In genomic region chr9:113275147-113276131, GRCh38 we compare ENCODE assay signal across 8 cellular contexts. TPM values are rescaled to one million over a fixed set of nuclear protein-coding genes. Genes with fewer than 3 reads are reported as not detected.
A peak's percentile ranks its signal among the peaks of the same experiment; 100 is the strongest.
DNase-seq lines count a peak whose midpoint lies in the region; ATAC-seq, FAIRE-seq and TF ChIP-seq lines count a peak whose summit lies in the region.

Gene CDC26 (minus strand): TSS chr9:113275572. CDS start chr9:113272507, 3,065 bp downstream.
Gene PRPF4 (plus strand): TSS chr9:113275658. CDS start chr9:113275744, 86 bp downstream.

- peaks cover 18% of the 10 kb centered on the region for H3K36me3 Mint-ChIP-seq in type B pancreatic cell

- no peaks in the 10 kb centered on the region for H3K9me3 ChIP-seq in adipocyte (ENCODE audit: control insufficient read depth, low read length)

- no peak within 1 kb of the TSS for H3K27ac Mint-ChIP-seq in type B pancreatic cell

- intact Hi-C loops in cardiac septum (cut with DNase I), result loop anchor here (1.0 to 10.0 kb wide), 5 partner anchors 55 to 383 kb away; partner anchors contain the start of genes C9orf43, FKBP15, POLE3 and SLC31A1

- peak; percentile 98 for FAIRE-seq in GM12891 (lab: Jason Lieb, UNC)

- H3K4me3 ChIP-seq in adipocyte (ENCODE audit: low read length), result peak within 1 kb of the TSS; percentile 98

- ATAC-seq in HG02798 (IDR thresholded peaks at IDR 0.05; ENCODE audit: poor library complexity, unreplicated experiment), result peak; percentile 99

- peaks cover 53% of the 10 kb centered on the region for H3K36me3 ChIP-seq in adipocyte (ENCODE audit: control insufficient read depth, insufficient read depth, low read length, severe bottlenecking)

- H3K4me1 Mint-ChIP-seq in type B pancreatic cell (ENCODE audit: unreplicated experiment), result peaks cover 13% of the 10 kb centered on the region

- no peaks in the 10 kb centered on the region for H3K27me3 Mint-ChIP-seq in type B pancreatic cell

- peak; percentile 97 for TF ChIP-seq POLR2A in GM12891 (IDR thresholded peaks at IDR 0.05; ENCODE audit: low read depth, low read length)

- H3K9ac ChIP-seq in adipocyte (ENCODE audit: low read length), result peak within 1 kb of the TSS; percentile 95

- TF ChIP-seq CTCF in type B pancreatic cell (conservative IDR thresholded peaks at IDR 0.05), result no peak

- peaks cover 23% of the 10 kb centered on the region for H3K4me1 ChIP-seq in adipocyte (ENCODE audit: control insufficient read depth, insufficient read depth, low read length)

- no peak within 1 kb of the TSS for H3K4me3 Mint-ChIP-seq in type B pancreatic cell

- H3K9me3 Mint-ChIP-seq in type B pancreatic cell, result no peaks in the 10 kb centered on the region

- DNase-seq in GM12891 (ENCODE audit: insufficient read length, low spot score), result peak; percentile 82
- peak; percentile 95 for DNase-seq in NCI-H1417 treated with DMSO at 0.1 percent for 48 hours (lab: John Stamatoyannopoulos, UW)
- peak; percentile 98 to 100 for DNase-seq in SW 1271 (lab: John Stamatoyannopoulos, UW)
- DNase-seq in adipocyte (ENCODE audit: low read depth), result peak; percentile 99
- DNase-seq in cardiac septum (ENCODE audit: low spot score), result peak; percentile 99
- DNase-seq in pons (ENCODE audit: low spot score), result peak; percentile 98
- DNase-seq in type B pancreatic cell (ENCODE audit: extremely low spot score, unreplicated experiment), result peak; percentile 98

- H3K27me3 ChIP-seq in adipocyte (replicated peaks; ENCODE audit: control insufficient read depth, insufficient read depth, low read length), result no peaks in the 10 kb centered on the region

TF ChIP-seq in GM12891, 5 proteins besides CTCF, POLR2A, EP300 and RAD21:
- TF ChIP-seq SPI1 (IDR thresholded peaks at IDR 0.05; ENCODE audit: low read depth, low read length) (peak; percentile 84), POLR2AphosphoS5 (IDR thresholded peaks at IDR 0.05; ENCODE audit: low read depth, low read length) (peak; percentile 93), PAX5 (IDR thresholded peaks at IDR 0.05; ENCODE audit: insufficient read depth, low read length, severe bottlenecking) (no peak), POU2F2 (IDR thresholded peaks at IDR 0.05; ENCODE audit: low read depth, low read length) (peak; percentile 81), TAF1 (IDR thresholded peaks at IDR 0.05; ENCODE audit: low read depth, low read length) (peak; percentile 88)

RNA-seq across cellular contexts. Expression of gene CDC26, which starts in this region (rescaled TPM):
- polyA plus RNA-seq in GM12891 (2012; ENCODE audit: low read depth, missing spikeins), result 41.6 TPM
- total RNA-seq in cardiac septum (35.1 TPM), type B pancreatic cell (ENCODE audit: low replicate concordance) (33.9 and 34.8 TPM in 2 replicates)

RNA-seq across cellular contexts. Expression of gene PRPF4, which starts in this region (rescaled TPM):
- 20.9 TPM for polyA plus RNA-seq in GM12891 (2012; ENCODE audit: low read depth, missing spikeins)
- total RNA-seq in cardiac septum, result 10.5 TPM
- 27.2 and 38.0 TPM in 2 replicates for total RNA-seq in type B pancreatic cell (ENCODE audit: low replicate concordance)

Comparison
In these comparisons a context has a peak if more than half of its experiments do, and no peak if none do; other contexts are left out.
1. Peak in every context shown above with its lines: DNase-seq, ATAC-seq and H3K4me3 ChIP-seq.